In the genomic region with DNA sequence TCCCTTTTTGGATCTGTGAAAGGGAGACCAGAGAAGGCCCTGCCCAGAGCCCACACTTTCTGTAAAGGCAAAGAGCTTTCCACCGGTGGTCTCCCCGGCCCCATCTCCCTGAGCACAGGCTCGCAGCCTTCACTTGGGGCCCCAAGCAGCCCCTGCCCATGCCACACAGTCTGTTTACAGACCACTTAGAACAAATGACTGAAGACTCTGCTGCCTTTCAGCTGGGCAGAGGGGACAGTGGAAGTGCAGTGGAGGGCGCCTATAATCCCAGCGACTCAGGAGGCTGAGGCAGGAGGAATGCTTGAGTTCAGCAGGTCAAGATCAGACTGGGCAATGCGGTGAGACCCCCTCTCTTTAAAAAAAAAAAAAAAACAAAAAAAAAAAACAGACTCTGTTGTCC, we compare ENCODE assay signal across 28 cellular contexts.
"Had no signal": no experiment of that assay in that cellular context is flagged by ENCODE, and none has a peak within 500 bp of the region (broad histone marks: within the 10 kb centered on the region; RNA-seq: fewer than 3 reads in every experiment).

No MANE protein-coding gene starts in this region.

- H3K4me3 ChIP-seq: cardiac muscle cell, gastrocnemius medialis, left lung, ovary, psoas muscle, thoracic aorta, tibial nerve, upper lobe of left lung had no signal

- H3K4me1 ChIP-seq: left lung, upper lobe of left lung had no signal

- H3K27me3 Mint-ChIP-seq: central memory CD8-positive, alpha-beta T cell; naive thymus-derived CD8-positive, alpha-beta T cell had no signal

- H3K36me3 ChIP-seq: cardiac muscle cell, gastrocnemius medialis, left lung, ovary, thoracic aorta, tibial nerve, upper lobe of left lung had no signal

- H3K36me3 Mint-ChIP-seq: naive thymus-derived CD8-positive, alpha-beta T cell had no signal

- ATAC-seq: esophagus mucosa; gastrocnemius medialis; left lung; psoas muscle; right cardiac atrium; stimulated activated naive CD8-positive, alpha-beta T cell treated with anti-CD3 and anti-CD28 coated beads, Interleukin-15, Interleukin-2, amounts not matched to agents 100 U/mL and 50 U/mL, for 24 hours had no signal

- DNase-seq: cortex of kidney; effector CD8-positive, alpha-beta T cell; foreskin fibroblast; gastrocnemius medialis; kidney; naive thymus-derived CD8-positive, alpha-beta T cell; nucleus accumbens; ovary; posterior cingulate gyrus; psoas muscle; small intestine; stimulated activated CD4-positive, alpha-beta T cell treated with anti-CD3 and anti-CD28 coated beads, Interleukin-1b, Interleukin-23, amount 100 ng/mL, for 48 hours; stimulated activated CD4-positive, alpha-beta T cell treated with anti-CD3 and anti-CD28 coated beads, Interleukin-4, amount 100 ng/mL, for 1 hour; stimulated activated CD8-positive, alpha-beta memory T cell treated with anti-CD3 and anti-CD28 coated beads, Interleukin-4, amount 100 ng/mL, for 48 hours; stimulated activated naive CD8-positive, alpha-beta T cell treated with anti-CD3 and anti-CD28 coated beads, Interleukin-15, Interleukin-2, amounts not matched to agents 100 U/mL and 50 U/mL, for 24 hours; substantia nigra; upper lobe of left lung had no signal

- FAIRE-seq: kidney, small intestine, urothelium cell line had no signal

- H3K9me3 ChIP-seq: gastrocnemius medialis, left lung, ovary, psoas muscle, thoracic aorta, tibial nerve, upper lobe of left lung had no signal

- H3K9me3 Mint-ChIP-seq: central memory CD8-positive, alpha-beta T cell; endodermal cell; naive thymus-derived CD8-positive, alpha-beta T cell; neural crest cell had no signal

- H3K4me1 Mint-ChIP-seq: central memory CD8-positive, alpha-beta T cell had no signal

- H3K27ac ChIP-seq: cardiac muscle cell, epithelial cell of prostate, gastrocnemius medialis, left lung, ovary, psoas muscle, thoracic aorta, tibial nerve, upper lobe of left lung had no signal

- H3K27me3 ChIP-seq: cardiac muscle cell, gastrocnemius medialis, left lung, ovary, tibial nerve, upper lobe of left lung had no signal

- H3K4me3 Mint-ChIP-seq: central memory CD8-positive, alpha-beta T cell; endodermal cell; naive thymus-derived CD8-positive, alpha-beta T cell; neural crest cell had no signal
